In genomic region chr7:27152816-27153486, GRCh38 we compare ENCODE assay signal across 9 cellular contexts. TPM values are rescaled to one million over a fixed set of nuclear protein-coding genes. Genes with fewer than 3 reads are reported as not detected.
DNase-seq lines count a peak whose midpoint lies in the region; ATAC-seq and TF ChIP-seq lines count a peak whose summit lies in the region.
"Had no signal": no experiment of that assay in that cellular context is flagged by ENCODE, and none has a peak within 500 bp of the region (broad histone marks: within the 10 kb centered on the region; RNA-seq: fewer than 3 reads in every experiment).

No MANE protein-coding gene starts in this region.

- H3K27ac ChIP-seq in HEK293 (ENCODE audit: extremely low read depth, low read depth, low read length) (no peak overlapping the region), smooth muscle cell (ENCODE audit: low read depth) (no peak overlapping the region)

- TF ChIP-seq CTCF in HEK293 (tag by site-specific recombination; IDR thresholded peaks at IDR 0.05) (no peak), kidney epithelial cell (IDR thresholded peaks at IDR 0.05; ENCODE audit: insufficient read depth, low read length, poor library complexity, severe bottlenecking) (no peak), smooth muscle cell (IDR thresholded peaks at IDR 0.05; ENCODE audit: borderline replicate concordance, insufficient read depth, poor library complexity, severe bottlenecking) (no peak)

- CTCF ChIA-PET in HEK293 (lab: Yijun Ruan, JAX): interaction anchor here (0.6 kb wide), 1 partner anchor 472 kb away, joined by 4 read pairs; no protein-coding TSS in a partner anchor
- CTCF ChIA-PET in HEK293T (lab: Yijun Ruan, JAX): interaction anchor here (0.6 to 2.6 kb wide), 6 partner anchors 9 to 1314 kb away, joined by 3 to 10 read pairs (median 3); partner anchors contain the start of gene HOXA5

- WGBS in smooth muscle cell (ENCODE audit: low lambda C conversion rate): 36% methylated on average over 16 of the region's 22 CpGs

- H4K20me1 ChIP-seq in smooth muscle cell (ENCODE audit: low read depth): no peaks in the 10 kb centered on the region

- H3K36me3 ChIP-seq in HEK293 (ENCODE audit: control insufficient read depth in 2 of 2, insufficient read depth in 1 of 2, low read length in 2 of 2) (peaks cover 0 to 28% of the 10 kb centered on the region in 2 experiments; a peak in 1 of 3 replicates), adipocyte (ENCODE audit: control insufficient read depth, insufficient read depth, low read length, severe bottlenecking) (no peaks in the 10 kb centered on the region), kidney epithelial cell (ENCODE audit: control insufficient read depth, insufficient read depth, low read length) (no peaks in the 10 kb centered on the region), smooth muscle cell (ENCODE audit: low read depth) (no peaks in the 10 kb centered on the region)

- H3K4me2 ChIP-seq in smooth muscle cell: peak overlapping the region; percentile 82

- ATAC-seq in GM21825 (IDR thresholded peaks at IDR 0.05; ENCODE audit: unreplicated experiment): no peak

- no peaks in the 10 kb centered on the region for H3K27me3 ChIP-seq in adipocyte (replicated peaks; ENCODE audit: control insufficient read depth, insufficient read depth, low read length)
- H3K27me3 ChIP-seq in kidney epithelial cell (ENCODE audit: control insufficient read depth, insufficient read depth, low read length): no peaks in the 10 kb centered on the region
- H3K27me3 ChIP-seq in smooth muscle cell (ENCODE audit: low read depth): peaks cover 99% of the 10 kb centered on the region

- H3K9ac ChIP-seq in adipocyte (ENCODE audit: low read length): peak overlapping the region; percentile 97
- H3K9ac ChIP-seq in smooth muscle cell (ENCODE audit: low read depth): no peak overlapping the region

- H3K4me1 ChIP-seq in HEK293 (ENCODE audit: control insufficient read depth, insufficient read depth, low read length): peaks cover 4% of the 10 kb centered on the region; the same call in 1 of the 2 replicates
- H3K4me1 ChIP-seq in adipocyte (ENCODE audit: control insufficient read depth, insufficient read depth, low read length): peaks cover 43% of the 10 kb centered on the region
- H3K4me1 ChIP-seq in smooth muscle cell (ENCODE audit: low read depth): no peaks in the 10 kb centered on the region

- H3K79me2 ChIP-seq in smooth muscle cell (ENCODE audit: low read depth): no peaks in the 10 kb centered on the region

- H3K9me3 ChIP-seq in HEK293 (ENCODE audit: control insufficient read depth, insufficient read depth, low read depth, low read length) (no peaks in the 10 kb centered on the region), adipocyte (ENCODE audit: control insufficient read depth, low read length) (no peaks in the 10 kb centered on the region), smooth muscle cell (replicated peaks; ENCODE audit: low read depth) (no peaks in the 10 kb centered on the region)

- no peaks in the 10 kb centered on the region for H3F3A ChIP-seq in smooth muscle cell (ENCODE audit: low read depth)

- no peak overlapping the region for H2AFZ ChIP-seq in smooth muscle cell (ENCODE audit: low read depth)

- DNase-seq in adipocyte (ENCODE audit: low read depth): no peak
- DNase-seq in kidney epithelial cell (ENCODE audit: low read depth): no peak
- no peak for DNase-seq in smooth muscle cell (lab: John Stamatoyannopoulos, UW; ENCODE audit: unreplicated experiment)
- DNase-seq in HEK293T (ENCODE audit: extremely low spot score): no peak
- DNase-seq in foreskin melanocyte: no peak
- no peak for DNase-seq in NCI-H69 (lab: John Stamatoyannopoulos, UW)
- DNase-seq: activated gamma-delta T cell treated with Interleukin-2 at 50 U/mL for 16 hours had no signal

- POLR2A ChIA-PET in HEK293 (lab: Yijun Ruan, JAX) (interaction anchor here (1.1 to 5.6 kb wide), 3 partner anchors 9 to 37 kb away, joined by 3 to 42 read pairs (median 3); no protein-coding TSS in a partner anchor), HEK293T (lab: Yijun Ruan, JAX) (interaction anchor here (0.7 to 17.5 kb wide), 19 partner anchors 9 to 957 kb away, joined by 3 to 367 read pairs (median 7); partner anchors contain the start of genes CBX3, HOXA10, HOXA11 and HOXA5)

- no peak overlapping the region for H3K4me3 ChIP-seq in HEK293 (ENCODE audit: low read depth, low read length)
- H3K4me3 ChIP-seq in adipocyte (ENCODE audit: low read length): peak overlapping the region; percentile 94
- peak overlapping the region; percentile 71 for H3K4me3 ChIP-seq in kidney epithelial cell (ENCODE audit: low read depth, low read length)
- H3K4me3 ChIP-seq in smooth muscle cell: peak overlapping the region; percentile 40

TF ChIP-seq in HEK293, 187 proteins besides CTCF, POLR2A, EP300 and RAD21 (continues in another document):
- TF ChIP-seq ZIC2 (tag by site-specific recombination; IDR thresholded peaks at IDR 0.05): peak; percentile 26; the same call in 1 of the 2 replicates
- TF ChIP-seq, protein P1, sequence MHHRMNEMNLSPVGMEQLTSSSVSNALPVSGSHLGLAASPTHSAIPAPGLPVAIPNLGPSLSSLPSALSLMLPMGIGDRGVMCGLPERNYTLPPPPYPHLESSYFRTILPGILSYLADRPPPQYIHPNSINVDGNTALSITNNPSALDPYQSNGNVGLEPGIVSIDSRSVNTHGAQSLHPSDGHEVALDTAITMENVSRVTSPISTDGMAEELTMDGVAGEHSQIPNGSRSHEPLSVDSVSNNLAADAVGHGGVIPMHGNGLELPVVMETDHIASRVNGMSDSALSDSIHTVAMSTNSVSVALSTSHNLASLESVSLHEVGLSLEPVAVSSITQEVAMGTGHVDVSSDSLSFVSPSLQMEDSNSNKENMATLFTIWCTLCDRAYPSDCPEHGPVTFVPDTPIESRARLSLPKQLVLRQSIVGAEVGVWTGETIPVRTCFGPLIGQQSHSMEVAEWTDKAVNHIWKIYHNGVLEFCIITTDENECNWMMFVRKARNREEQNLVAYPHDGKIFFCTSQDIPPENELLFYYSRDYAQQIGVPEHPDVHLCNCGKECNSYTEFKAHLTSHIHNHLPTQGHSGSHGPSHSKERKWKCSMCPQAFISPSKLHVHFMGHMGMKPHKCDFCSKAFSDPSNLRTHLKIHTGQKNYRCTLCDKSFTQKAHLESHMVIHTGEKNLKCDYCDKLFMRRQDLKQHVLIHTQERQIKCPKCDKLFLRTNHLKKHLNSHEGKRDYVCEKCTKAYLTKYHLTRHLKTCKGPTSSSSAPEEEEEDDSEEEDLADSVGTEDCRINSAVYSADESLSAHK (tag by site-specific recombination; IDR thresholded peaks at IDR 0.05): no peak
- TF ChIP-seq ZNF660 (tag by site-specific recombination; IDR thresholded peaks at IDR 0.05): no peak
- peak; percentile 78 for TF ChIP-seq ZNF423 (tag by site-specific recombination; IDR thresholded peaks at IDR 0.05)
- TF ChIP-seq ZBTB20 (tag by site-specific recombination; IDR thresholded peaks at IDR 0.05): peak; percentile 78
- peak; percentile 77 for TF ChIP-seq ZNF335 (tag by site-specific recombination; conservative IDR thresholded peaks at IDR 0.05)

TF ChIP-seq in HEK293T, 16 proteins besides CTCF, POLR2A, EP300 and RAD21:
- TF ChIP-seq CTBP1 (IDR thresholded peaks at IDR 0.05; ENCODE audit: borderline replicate concordance) (no peak), BHLHE40 (IDR thresholded peaks at IDR 0.05; ENCODE audit: borderline replicate concordance) (no peak), FOXA1 (IDR thresholded peaks at IDR 0.05) (no peak), ARNT (IDR thresholded peaks at IDR 0.05) (no peak), SUZ12 (IDR thresholded peaks at IDR 0.05) (no peak), L3MBTL2 (conservative IDR thresholded peaks at IDR 0.05) (no peak), SP1 (IDR thresholded peaks at IDR 0.05) (no peak), HDGF (IDR thresholded peaks at IDR 0.05; ENCODE audit: borderline replicate concordance) (no peak), ZNF384 (IDR thresholded peaks at IDR 0.05) (no peak)

RNA-seq across cellular contexts. Expression of gene HOXA3, which starts 0.6 kb away (rescaled TPM):
- total RNA-seq in kidney epithelial cell: 17.3 and 26.4 TPM in 2 replicates
- 0.13 TPM in 1 of 2 replicates, not detected in the other for total RNA-seq in smooth muscle cell
- 0.31 and 0.83 TPM in 2 replicates for polyA plus RNA-seq in smooth muscle cell

RNA-seq across cellular contexts. Expression of gene HOXA7, which starts 3.5 kb away (rescaled TPM):
- total RNA-seq in kidney epithelial cell (28.8 and 34.2 TPM in 2 replicates), smooth muscle cell (0.72 TPM in 1 of 2 replicates, not detected in the other)
- 1.2 and 1.6 TPM in 2 replicates for polyA plus RNA-seq in smooth muscle cell

RNA-seq across cellular contexts. Expression of gene HOXA6, which starts 5.4 kb away (rescaled TPM):
- total RNA-seq in kidney epithelial cell (4.8 and 10.5 TPM in 2 replicates), smooth muscle cell (0.58 TPM in 1 of 2 replicates, not detected in the other)
- 0.56 TPM in 1 of 2 replicates, not detected in the other for polyA plus RNA-seq in smooth muscle cell

RNA-seq across cellular contexts. Expression of gene HOXA5, which starts 9.5 kb away (rescaled TPM):
- total RNA-seq in kidney epithelial cell (18.8 and 19.1 TPM in 2 replicates), smooth muscle cell (0.67 and 2.1 TPM in 2 replicates)
- 0.11 and 0.98 TPM in 2 replicates for polyA plus RNA-seq in smooth muscle cell

RNA-seq across cellular contexts. Expression of gene HOXA9, which starts 12.4 kb away (rescaled TPM):
- total RNA-seq in kidney epithelial cell (46.5 and 53.7 TPM in 2 replicates), smooth muscle cell (22.9 and 35.8 TPM in 2 replicates)
- polyA plus RNA-seq in smooth muscle cell: 12.6 and 19.2 TPM in 2 replicates

Comparison
In these comparisons a context has a peak if more than half of its experiments do, and no peak if none do; other contexts are left out.
1. RNA of gene HOXA3, which starts 0.6 kb away (total RNA-seq): 17.3 to 26.4 TPM in kidney epithelial cell; 0.13 TPM in smooth muscle cell; every median in the first group is over 10 times any median in the second.
2. RNA of gene HOXA7, which starts 3.5 kb away (total RNA-seq): 28.8 to 34.2 TPM in kidney epithelial cell; 0.72 TPM in smooth muscle cell; every median in the first group is over 10 times any median in the second.